Comparison of ENCODE assay signal across 12 cellular contexts in the genomic region with DNA sequence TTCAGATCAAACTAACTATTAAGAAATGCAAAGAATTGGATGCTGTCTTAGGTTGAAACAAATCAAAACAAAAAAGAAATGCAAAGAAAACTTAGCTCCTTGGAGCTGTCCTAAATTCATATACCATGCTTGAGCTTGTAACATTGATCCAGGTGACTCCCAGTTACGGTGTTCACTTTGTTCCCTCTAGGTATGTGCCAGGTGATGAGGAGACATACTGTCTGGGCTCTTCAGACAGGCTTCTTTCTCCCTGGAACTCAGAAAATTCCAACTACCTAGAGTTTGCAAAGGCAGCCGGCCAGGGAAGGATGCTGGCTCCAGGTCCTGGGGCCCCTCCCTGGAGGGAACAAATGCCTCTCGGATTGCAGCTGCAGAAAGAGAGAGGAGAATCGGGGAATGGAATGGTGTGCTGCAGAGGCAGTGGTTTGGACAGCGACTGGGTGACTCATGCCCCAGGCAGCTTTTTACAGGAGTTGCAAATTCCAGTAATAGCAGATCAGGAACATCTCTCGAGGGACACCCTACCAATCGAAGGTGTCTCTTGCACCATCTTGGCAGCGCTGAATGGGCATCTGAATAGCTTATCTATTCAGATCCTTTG. TPM values are rescaled to one million over a fixed set of nuclear protein-coding genes. Genes with fewer than 3 reads are reported as not detected.
DNase-seq lines count a peak whose midpoint lies in the region; FAIRE-seq and TF ChIP-seq lines count a peak whose summit lies in the region.
"Had no signal": no experiment of that assay in that cellular context is flagged by ENCODE, and none has a peak within 500 bp of the region (broad histone marks: within the 10 kb centered on the region; RNA-seq: fewer than 3 reads in every experiment).

No MANE protein-coding gene starts in this region.

- no peak overlapping the region for H3K4me3 Mint-ChIP-seq in activated T-cell treated with anti-CD3 and anti-CD28 coated beads, Interleukin-2, amount 50 U/mL, for 24 hours
- H3K4me3 Mint-ChIP-seq: activated naive CD8-positive, alpha-beta T cell had no signal

- H3K9ac ChIP-seq in H1 (replicated peaks in 1 of 4; ENCODE audit: extremely low read depth in 1 of 4, low read depth in 3 of 4, low read length in 3 of 4) = no peak overlapping the region

- 0 out of 7 replicates have a peak, but pooled peaks cover 0 to 4% (median 0%) of the 10 kb centered on the region in 4 experiments for H3K27me3 ChIP-seq in H1 (replicated peaks in 1 of 4; ENCODE audit: control insufficient read depth in 3 of 4, extremely low read depth in 1 of 4, insufficient read depth in 3 of 4, low read length in 3 of 4)

- H3K79me1 ChIP-seq in H1 (ENCODE audit: low read depth, low read length) = no peaks in the 10 kb centered on the region

- no peak for TF ChIP-seq RAD21 in H1 (IDR thresholded peaks at IDR 0.05 in 1 of 2, conservative IDR thresholded peaks at IDR 0.05 in 1 of 2; ENCODE audit: low read depth in 2 of 2, low read length in 2 of 2)

- POLR2A ChIA-PET in H1 (lab: Charles Lee; ENCODE audit: partially characterized antibody) = interaction anchor here (0.8 to 2.3 kb wide), 4 partner anchors 11 to 234 kb away, joined by 3 to 11 read pairs (median 8); a partner anchor contains a TSS

- no peak for TF ChIP-seq POLR2A in H1 (IDR thresholded peaks at IDR 0.05; ENCODE audit: control extremely low read depth in 1 of 2, low read depth in 2 of 2, low read length in 2 of 2)

- H3K4me1 ChIP-seq in H1 (replicated peaks in 1 of 4; ENCODE audit: control insufficient read depth in 3 of 4, insufficient read depth in 4 of 4, low read length in 3 of 4) = no peaks in the 10 kb centered on the region

- H2BK12ac ChIP-seq in H1 (ENCODE audit: low read depth, low read length) = no peak overlapping the region

- H3K79me2 ChIP-seq in H1 (ENCODE audit: control insufficient read depth in 1 of 2, insufficient read depth in 2 of 2, low read length in 2 of 2) = no peaks in the 10 kb centered on the region

- H2AFZ ChIP-seq in H1 (ENCODE audit: low read length) = 0 out of 2 replicates have a peak overlapping the region, but pooled peaks have one; percentile 0

- no peak overlapping the region for H3K27ac ChIP-seq in H1 (ENCODE audit: low read depth, low read length)
- H3K27ac ChIP-seq: thoracic aorta had no signal

- H2AK5ac ChIP-seq in H1 (ENCODE audit: low read depth, low read length) = no peak overlapping the region

- DNase-seq in EH (ENCODE audit: low read depth) = peak; percentile 87
- DNase-seq in NCI-H226 = peak; percentile 56
- DNase-seq in H1 (ENCODE audit: low read depth in 1 of 2, low spot score in 2 of 2) = peak; percentile 54 to 70
- peak; percentile 67 for DNase-seq in myocyte (ENCODE audit: low read depth)
- no peak for DNase-seq in GM13977 (ENCODE audit: low spot score)
- no peak for DNase-seq in pons (ENCODE audit: low spot score)
- DNase-seq in activated T-cell treated with anti-CD3 and anti-CD28 coated beads, Interleukin-2, amount 50 U/mL, for 24 hours = no peak
- no peak for DNase-seq in NCI-H1694 (lab: John Stamatoyannopoulos, UW)
- DNase-seq: DMS53; stimulated activated CD4-positive, alpha-beta T cell treated with anti-CD3 and anti-CD28 coated beads, Interleukin-1b, Interleukin-23, amount 100 ng/mL, for 48 hours had no signal

- H3K4me3 ChIP-seq in H1 (ENCODE audit: extremely low read depth in 1 of 4, insufficient read depth in 2 of 4, low read depth in 3 of 4, low read length in 4 of 4) = no peak overlapping the region
- H3K4me3 ChIP-seq: thoracic aorta had no signal

- H3K14ac ChIP-seq in H1 (ENCODE audit: insufficient read length) = no peak overlapping the region

- H3K18ac ChIP-seq in H1 (ENCODE audit: extremely low read depth, low read length) = no peak overlapping the region

- H3K4ac ChIP-seq in H1 (replicated peaks; ENCODE audit: insufficient read length, low read depth, low read length) = no peak overlapping the region

- H2BK15ac ChIP-seq in H1 (ENCODE audit: low read length) = no peak overlapping the region

- H3K9me3 ChIP-seq in H1 (ENCODE audit: insufficient read depth in 2 of 2, low read depth in 1 of 2, low read length in 1 of 2) = no peaks in the 10 kb centered on the region
- H3K9me3 ChIP-seq: thoracic aorta had no signal

- no peaks in the 10 kb centered on the region for H3K9me3 Mint-ChIP-seq in activated T-cell treated with anti-CD3 and anti-CD28 coated beads, Interleukin-2, amount 50 U/mL, for 24 hours

- H3K4me1 Mint-ChIP-seq in activated T-cell treated with anti-CD3 and anti-CD28 coated beads, Interleukin-2, amount 50 U/mL, for 24 hours (ENCODE audit: low read depth) = no peaks in the 10 kb centered on the region

- H2BK5ac ChIP-seq in H1 (ENCODE audit: low read depth, low read length) = no peak overlapping the region

- 54% methylated on average over 8 of the region's 8 CpGs; no CpG with 5 or more reads in 1 of the 2 experiments for WGBS in H1 (ENCODE audit: extremely low coverage in 1 of 2, insufficient coverage in 1 of 2, insufficient read length in 1 of 2, insufficient replicate concordance in 2 of 2, low coverage in 1 of 2, low lambda C conversion rate in 2 of 2, missing lambda C conversion rate in 1 of 2), 2 experiments

- H4K8ac ChIP-seq in H1 (ENCODE audit: extremely low read depth, insufficient read depth, low read length) = no peak overlapping the region; the same call in 1 of the 2 replicates

- H3K27ac Mint-ChIP-seq in activated T-cell treated with anti-CD3 and anti-CD28 coated beads, Interleukin-2, amount 50 U/mL, for 24 hours = no peak overlapping the region
- H3K27ac Mint-ChIP-seq: activated naive CD8-positive, alpha-beta T cell had no signal

- H3K27me3 Mint-ChIP-seq in activated T-cell treated with anti-CD3 and anti-CD28 coated beads, Interleukin-2, amount 50 U/mL, for 24 hours = peaks cover 12% of the 10 kb centered on the region

- FAIRE-seq in H1 (lab: Jason Lieb, UNC) = no peak

- H4K5ac ChIP-seq in H1 (ENCODE audit: insufficient read length, low read depth, low read length) = no peak overlapping the region

- H3K23ac ChIP-seq in H1 (ENCODE audit: insufficient read length) = no peak overlapping the region

- H2BK20ac ChIP-seq in H1 (ENCODE audit: low read length) = no peak overlapping the region

- no peak overlapping the region for H2BK120ac ChIP-seq in H1 (replicated peaks; ENCODE audit: low read depth, low read length)

- TF ChIP-seq CTCF in H1 (IDR thresholded peaks at IDR 0.05; ENCODE audit: control extremely low read depth in 1 of 3, insufficient read depth in 1 of 3, low read depth in 1 of 3, low read length in 3 of 3) = no peak
- no peak for TF ChIP-seq CTCF in GM13977 (IDR thresholded peaks at IDR 0.05; ENCODE audit: extremely low read depth, insufficient read depth, missing control alignments)

- no peaks in the 10 kb centered on the region for H3K36me3 Mint-ChIP-seq in activated T-cell treated with anti-CD3 and anti-CD28 coated beads, Interleukin-2, amount 50 U/mL, for 24 hours (ENCODE audit: low read depth)
- H3K36me3 Mint-ChIP-seq: activated naive CD8-positive, alpha-beta T cell had no signal

- H4K91ac ChIP-seq in H1 (replicated peaks; ENCODE audit: insufficient read length, low read length) = no peak overlapping the region

- no peak overlapping the region for H3K56ac ChIP-seq in H1 (replicated peaks; ENCODE audit: insufficient read length, low read depth, low read length)

- CTCF ChIA-PET in H1 (lab: Charles Lee; ENCODE audit: partially characterized antibody) = interaction anchor here (0.8 to 3.8 kb wide), 8 partner anchors 10 to 57 kb away, joined by 3 to 15 read pairs (median 4); no protein-coding TSS in a partner anchor

- no peaks in the 10 kb centered on the region for H3K36me3 ChIP-seq in H1 (ENCODE audit: control insufficient read depth in 2 of 4, insufficient read depth in 4 of 4, low read length in 3 of 4)
- H3K36me3 ChIP-seq: thoracic aorta had no signal

- TF ChIP-seq EP300 in H1 (IDR thresholded peaks at IDR 0.05; ENCODE audit: borderline replicate concordance in 1 of 2, low read depth in 2 of 2, low read length in 2 of 2) = no peak

- H3K4me2 ChIP-seq in H1 (ENCODE audit: insufficient read depth in 1 of 2, low read depth in 2 of 2, low read length in 2 of 2) = peak overlapping the region in 1 of 2 experiments; percentile 46; a peak in 2 of 4 replicates

- in situ Hi-C loops in GM13977 (cut with MboI; ENCODE audit: low pct_unique_long_range_greater_than_20kb, low sequenced_read_pairs, unreplicated experiment) = no loop called here

- H3K23me2 ChIP-seq in H1 (ENCODE audit: low read depth, low read length) = no peaks in the 10 kb centered on the region; the same call in 1 of the 2 replicates

- no peaks in the 10 kb centered on the region for H4K20me1 ChIP-seq in H1 (replicated peaks in 1 of 2; ENCODE audit: control insufficient read depth in 1 of 2, insufficient read depth in 2 of 2, low read length in 2 of 2)

TF ChIP-seq in H1, 55 proteins besides CTCF, POLR2A, EP300 and RAD21 (continues in another document):
- peak; percentile 96 for TF ChIP-seq JUND (IDR thresholded peaks at IDR 0.05; ENCODE audit: low read length)
- TF ChIP-seq GABPA (IDR thresholded peaks at IDR 0.05; ENCODE audit: borderline replicate concordance, insufficient read depth, low read length) = no peak
- TF ChIP-seq BRCA1 (IDR thresholded peaks at IDR 0.05; ENCODE audit: low read depth, low read length) = no peak
- TF ChIP-seq KDM1A (IDR thresholded peaks at IDR 0.05; ENCODE audit: borderline replicate concordance, low read length) = no peak
- TF ChIP-seq SRF (IDR thresholded peaks at IDR 0.05; ENCODE audit: low read depth, low read length) = no peak
- TF ChIP-seq, protein P1, sequence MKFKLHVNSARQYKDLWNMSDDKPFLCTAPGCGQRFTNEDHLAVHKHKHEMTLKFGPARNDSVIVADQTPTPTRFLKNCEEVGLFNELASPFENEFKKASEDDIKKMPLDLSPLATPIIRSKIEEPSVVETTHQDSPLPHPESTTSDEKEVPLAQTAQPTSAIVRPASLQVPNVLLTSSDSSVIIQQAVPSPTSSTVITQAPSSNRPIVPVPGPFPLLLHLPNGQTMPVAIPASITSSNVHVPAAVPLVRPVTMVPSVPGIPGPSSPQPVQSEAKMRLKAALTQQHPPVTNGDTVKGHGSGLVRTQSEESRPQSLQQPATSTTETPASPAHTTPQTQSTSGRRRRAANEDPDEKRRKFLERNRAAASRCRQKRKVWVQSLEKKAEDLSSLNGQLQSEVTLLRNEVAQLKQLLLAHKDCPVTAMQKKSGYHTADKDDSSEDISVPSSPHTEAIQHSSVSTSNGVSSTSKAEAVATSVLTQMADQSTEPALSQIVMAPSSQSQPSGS (IDR thresholded peaks at IDR 0.05; ENCODE audit: low read length) = no peak

RNA-seq across cellular contexts. Expression of a gene that starts 12.3 kb away (rescaled TPM):
- total RNA-seq in H1 (2021; fragmentation: NEBNext Ultra II Directional; extraction: Animal tissue kit (Norgen Biotek cat#: 25700)) = 11.0 and 11.1 TPM in 2 replicates
- 7.2 and 8.1 TPM in 2 replicates for polyA plus RNA-seq in H1 (2011; rRNA removed)
- 6.7 TPM for polyA plus RNA-seq in H1 (2011; cell fraction: cytosol; rRNA removed)
- 7.9 TPM for polyA plus RNA-seq in H1 (2011; cell fraction: nucleus; rRNA removed)
- 5.3 to 7.6 TPM (median 7.1 TPM) in 4 replicates for polyA plus RNA-seq in H1 (2012, experiment 1 of 2)
- 5.6 TPM for polyA plus RNA-seq in H1 (2012, experiment 2 of 2)
- 8.7 TPM for polyA plus RNA-seq in H1 (2013, experiment 1 of 2)
- polyA plus RNA-seq in H1 (2013, experiment 2 of 2) = 8.7 TPM
- polyA minus RNA-seq in H1 (2011; rRNA and poly(A)+ RNA removed) = 8.7 and 9.2 TPM in 2 replicates
- 6.6 TPM for polyA minus RNA-seq in H1 (2011; cell fraction: cytosol; rRNA and poly(A)+ RNA removed)
- polyA minus RNA-seq in H1 (2011; cell fraction: nucleus; rRNA and poly(A)+ RNA removed) = 7.5 TPM
- total RNA-seq in myocyte = 0.21 and 0.83 TPM in 2 replicates
- 3.1 TPM for polyA plus RNA-seq in myocyte (2012)

Comparison
In these comparisons a context has a peak if more than half of its experiments do, and no peak if none do; other contexts are left out.
1. DNase-seq: peak in EH (single experiment), NCI-H226 (single experiment), H1 (2 of 2) and myocyte (single experiment); none in GM13977 (single experiment), pons (single experiment), activated T-cell treated with anti-CD3 and anti-CD28 coated beads, Interleukin-2, amount 50 U/mL, for 24 hours (single experiment) and NCI-H1694 (single experiment).